ENCODE assay signal across 24 cellular contexts in genomic region chr13:113014752-113015745, GRCh38.
"Had no signal": no experiment of that assay in that cellular context is flagged by ENCODE, and none has a peak within 500 bp of the region (broad histone marks: within the 10 kb centered on the region; RNA-seq: fewer than 3 reads in every experiment).

No MANE protein-coding gene starts in this region.

- H3K36me3 ChIP-seq: breast epithelium, neural progenitor cell, right lobe of liver, vagina had no signal

- H2AFZ ChIP-seq: neural progenitor cell had no signal

- H3K9me3 ChIP-seq: breast epithelium, right lobe of liver, thyroid gland, upper lobe of left lung, vagina had no signal

- ATAC-seq: activated naive CD8-positive, alpha-beta T cell treated with anti-CD3 and anti-CD28 coated beads, Interleukin-2, amount 50 U/mL, for 24 hours; activated T-cell treated with anti-CD3 and anti-CD28 coated beads, Interleukin-2, amount 50 U/mL, for 4 hours; activated T-helper 17 cell treated with anti-CD3 and anti-CD28 coated beads, Interleukin-2, amount 50 U/mL, for 72 hours; naive thymus-derived CD4-positive, alpha-beta T cell; WTC11 had no signal

- H3K36me3 Mint-ChIP-seq: activated naive CD4-positive, alpha-beta T cell treated with anti-CD3 and anti-CD28 coated beads, Interleukin-2, amount 50 U/mL, for 24 hours had no signal

- H3K4me1 ChIP-seq: neural progenitor cell, thyroid gland had no signal

- H3K27me3 ChIP-seq: breast epithelium, neural progenitor cell, right lobe of liver, thyroid gland, upper lobe of left lung, vagina had no signal

- H3K4me3 ChIP-seq: breast epithelium, neural progenitor cell, right lobe of liver, thyroid gland, upper lobe of left lung, vagina had no signal

- H3K9me3 Mint-ChIP-seq: activated naive CD4-positive, alpha-beta T cell treated with anti-CD3 and anti-CD28 coated beads, Interleukin-2, amount 50 U/mL, for 24 hours; activated naive CD8-positive, alpha-beta T cell treated with anti-CD3 and anti-CD28 coated beads, Interleukin-2, amount 50 U/mL, for 24 hours; activated T-cell treated with anti-CD3 and anti-CD28 coated beads, Interleukin-2, amount 50 U/mL, for 4 hours; activated T-helper 17 cell treated with anti-CD3 and anti-CD28 coated beads, Interleukin-2, amount 50 U/mL, for 72 hours had no signal

- H3K27me3 Mint-ChIP-seq: activated CD4-positive, alpha-beta memory T cell treated with anti-CD3 and anti-CD28 coated beads, Interleukin-2, amount 10 ng/mL, durations not matched to agents 7 days and 5 days; activated CD4-positive, alpha-beta T cell treated with anti-CD3 and anti-CD28 coated beads, Interleukin-2, amount 10 ng/mL, durations not matched to agents 7 days and 5 days; activated naive CD4-positive, alpha-beta T cell treated with anti-CD3 and anti-CD28 coated beads, Interleukin-2, amount 50 U/mL, for 24 hours; activated naive CD8-positive, alpha-beta T cell treated with anti-CD3 and anti-CD28 coated beads, Interleukin-2, amount 50 U/mL, for 24 hours; activated T-helper 17 cell treated with anti-CD3 and anti-CD28 coated beads, Interleukin-2, amount 50 U/mL, for 72 hours; naive thymus-derived CD4-positive, alpha-beta T cell had no signal

- H3K4me3 Mint-ChIP-seq: activated CD4-positive, alpha-beta memory T cell treated with anti-CD3 and anti-CD28 coated beads, Interleukin-2, amount 10 ng/mL, durations not matched to agents 7 days and 5 days; activated CD4-positive, alpha-beta T cell treated with anti-CD3 and anti-CD28 coated beads, Interleukin-2, amount 10 ng/mL, durations not matched to agents 7 days and 5 days; activated naive CD4-positive, alpha-beta T cell treated with anti-CD3 and anti-CD28 coated beads, Interleukin-2, amount 50 U/mL, for 24 hours; activated naive CD8-positive, alpha-beta T cell treated with anti-CD3 and anti-CD28 coated beads, Interleukin-2, amount 50 U/mL, for 24 hours; activated T-cell treated with anti-CD3 and anti-CD28 coated beads, Interleukin-2, amount 50 U/mL, for 4 hours; activated T-helper 17 cell treated with anti-CD3 and anti-CD28 coated beads, Interleukin-2, amount 50 U/mL, for 72 hours; dendritic cell treated with granulocyte-macrophage colony-stimulating factor and Interleukin-4, amounts not matched to agents 40 ng/mL and 50 ng/mL, for 4 days; mesothelial cell of epicardium; naive thymus-derived CD4-positive, alpha-beta T cell; neural progenitor cell; WTC11 had no signal

- H3K27ac Mint-ChIP-seq: activated CD4-positive, alpha-beta memory T cell treated with anti-CD3 and anti-CD28 coated beads, Interleukin-2, amount 10 ng/mL, durations not matched to agents 7 days and 5 days; activated CD4-positive, alpha-beta T cell treated with anti-CD3 and anti-CD28 coated beads, Interleukin-2, amount 10 ng/mL, durations not matched to agents 7 days and 5 days; activated naive CD4-positive, alpha-beta T cell treated with anti-CD3 and anti-CD28 coated beads, Interleukin-2, amount 50 U/mL, for 24 hours; activated naive CD8-positive, alpha-beta T cell treated with anti-CD3 and anti-CD28 coated beads, Interleukin-2, amount 50 U/mL, for 24 hours; activated T-helper 17 cell treated with anti-CD3 and anti-CD28 coated beads, Interleukin-2, amount 50 U/mL, for 72 hours; dendritic cell treated with granulocyte-macrophage colony-stimulating factor and Interleukin-4, amounts not matched to agents 40 ng/mL and 50 ng/mL, for 4 days; mesothelial cell of epicardium; naive thymus-derived CD4-positive, alpha-beta T cell had no signal

- H3K4me1 Mint-ChIP-seq: activated CD4-positive, alpha-beta memory T cell treated with anti-CD3 and anti-CD28 coated beads, Interleukin-2, amount 10 ng/mL, durations not matched to agents 7 days and 5 days; activated CD4-positive, alpha-beta T cell treated with anti-CD3 and anti-CD28 coated beads, Interleukin-2, amount 10 ng/mL, durations not matched to agents 7 days and 5 days; WTC11 had no signal

- FAIRE-seq: frontal cortex, islet of Langerhans had no signal

- H3K9ac ChIP-seq: neural progenitor cell had no signal

- H3K4me2 ChIP-seq: neural progenitor cell had no signal

- H3K27ac ChIP-seq: neural progenitor cell, right lobe of liver, thyroid gland, upper lobe of left lung, vagina had no signal

- DNase-seq: activated CD4-positive, alpha-beta memory T cell treated with anti-CD3 and anti-CD28 coated beads, Interleukin-2, amount 10 ng/mL, durations not matched to agents 7 days and 5 days; activated CD4-positive, alpha-beta T cell treated with anti-CD3 and anti-CD28 coated beads for 1 hour; activated CD4-positive, alpha-beta T cell treated with anti-CD3 and anti-CD28 coated beads, Interleukin-2, amount 10 ng/mL, durations not matched to agents 7 days and 5 days; activated gamma-delta T cell treated with Interleukin-2 at 50 U/mL for 16 hours; activated naive CD8-positive, alpha-beta T cell treated with anti-CD3 and anti-CD28 coated beads, Interleukin-2, amount 50 U/mL, for 24 hours; activated T-cell treated with anti-CD3 and anti-CD28 coated beads, Interleukin-2, amount 50 U/mL, for 4 hours; central memory CD4-positive, alpha-beta T cell; naive thymus-derived CD4-positive, alpha-beta T cell; right lobe of liver; stimulated activated CD4-positive, alpha-beta T cell treated with anti-CD3 and anti-CD28 coated beads, Interleukin-2, amount 100 ng/mL, for 48 hours; stimulated activated naive CD4-positive, alpha-beta T cell treated with Interleukin-2 at 50 U/mL for 16 hours; T-helper 2 cell; thyroid gland had no signal
